22 cellular contexts compared by ENCODE assay signal in genomic region chr1:27713869-27714513, GRCh38. TPM values are rescaled to one million over a fixed set of nuclear protein-coding genes. Genes with fewer than 3 reads are reported as not detected.
DNase-seq lines count a peak whose midpoint lies in the region; ATAC-seq and TF ChIP-seq lines count a peak whose summit lies in the region.
"Had no signal": no experiment of that assay in that cellular context is flagged by ENCODE, and none has a peak within 500 bp of the region (broad histone marks: within the 10 kb centered on the region; RNA-seq: fewer than 3 reads in every experiment).

No MANE protein-coding gene starts in this region.

- H3K27me3 Mint-ChIP-seq in mesothelial cell of epicardium (ENCODE audit: low read depth) (no peaks in the 10 kb centered on the region), progenitor cell of endocrine pancreas (no peaks in the 10 kb centered on the region)

- H2BK120ac ChIP-seq in IMR-90 (ENCODE audit: low read depth, low read length), result no peak overlapping the region

- no peak overlapping the region for H3K4me2 ChIP-seq in IMR-90 (ENCODE audit: low read depth, low read length)

- H2BK15ac ChIP-seq in IMR-90 (ENCODE audit: low read depth, low read length), result no peak overlapping the region

- in situ Hi-C loops in IMR-90 (cut with MboI; ENCODE audit: low sequenced_read_pairs), result loop anchor here (5.0 kb wide), 1 partner anchor 37 kb away; no protein-coding TSS in a partner anchor

- no peak overlapping the region for H3K9ac ChIP-seq in IMR-90 (ENCODE audit: low read depth, low read length)

- no peak overlapping the region for H3K18ac ChIP-seq in IMR-90 (ENCODE audit: low read depth, low read length)

- no peak overlapping the region for H3K4me3 ChIP-seq in IMR-90 (ENCODE audit: insufficient read depth, low read depth, low read length)
- H3K4me3 ChIP-seq: BLaER1 treated with 17β-estradiol and CSF1 and Interleukin-3, amounts not matched to agents 10 nM and 100 nM; HAP-1; SJSA1 had no signal

- no peak overlapping the region for H4K91ac ChIP-seq in IMR-90 (ENCODE audit: insufficient read depth, low read depth, low read length)

- ATAC-seq in IMR-90 (ENCODE audit: low read depth) (no peak), GM18498 (IDR thresholded peaks at IDR 0.05; ENCODE audit: unreplicated experiment) (no peak), HG03196 (IDR thresholded peaks at IDR 0.05; ENCODE audit: unreplicated experiment) (no peak), GM21381 (IDR thresholded peaks at IDR 0.05; ENCODE audit: unreplicated experiment) (no peak)
- ATAC-seq: Right ventricle myocardium inferior had no signal

- peak overlapping the region; percentile 93 for H3K27ac Mint-ChIP-seq in mesothelial cell of epicardium
- peak overlapping the region; percentile 2 for H3K27ac Mint-ChIP-seq in progenitor cell of endocrine pancreas
- H3K27ac Mint-ChIP-seq: CD4-positive, alpha-beta memory T cell had no signal

- H2BK20ac ChIP-seq in IMR-90 (ENCODE audit: low read depth, low read length), result no peak overlapping the region

- H3K9me1 ChIP-seq in IMR-90 (ENCODE audit: insufficient read depth, low read length), result no peaks in the 10 kb centered on the region

- no peaks in the 10 kb centered on the region for H3K36me3 ChIP-seq in IMR-90 (ENCODE audit: control insufficient read depth, insufficient read depth, low read length)
- H3K36me3 ChIP-seq: BLaER1 treated with 17β-estradiol and CSF1 and Interleukin-3, amounts not matched to agents 10 nM and 100 nM; HAP-1; SJSA1 had no signal

- no peak overlapping the region for H2AK5ac ChIP-seq in IMR-90 (ENCODE audit: low read depth, low read length)

- no peak for TF ChIP-seq RAD21 in IMR-90 (IDR thresholded peaks at IDR 0.05; ENCODE audit: low read length)

- no peaks in the 10 kb centered on the region for H3K4me1 ChIP-seq in IMR-90 (ENCODE audit: control insufficient read depth, insufficient read depth, low read length)
- H3K4me1 ChIP-seq: HAP-1, SJSA1 had no signal

- BruUV-seq in IMR-90 (replicated peaks; lab: Mats Ljungman, UMichigan), result no TSS peak

- no peak overlapping the region for H3K27ac ChIP-seq in IMR-90 (ENCODE audit: insufficient read depth, low read length)
- H3K27ac ChIP-seq: BLaER1 treated with 17β-estradiol and CSF1 and Interleukin-3, amounts not matched to agents 10 nM and 100 nM; SJSA1 had no signal

- H3K36me3 Mint-ChIP-seq in mesothelial cell of epicardium (peaks cover 3% of the 10 kb centered on the region), progenitor cell of endocrine pancreas (ENCODE audit: insufficient read depth) (peaks cover 3% of the 10 kb centered on the region)

- H3K4me3 Mint-ChIP-seq in mesothelial cell of epicardium (no peak overlapping the region), progenitor cell of endocrine pancreas (ENCODE audit: low read depth) (no peak overlapping the region)
- H3K4me3 Mint-ChIP-seq: CD4-positive, alpha-beta memory T cell had no signal

- H3K4ac ChIP-seq in IMR-90 (ENCODE audit: low read depth, low read length), result no peak overlapping the region

- DNase-seq in IMR-90, result no peak
- peak; percentile 18 for DNase-seq in RPMI8226
- DNase-seq in mesothelial cell of epicardium (ENCODE audit: low spot score in 2 of 2, unreplicated experiment in 2 of 2), result no peak
- DNase-seq in progenitor cell of endocrine pancreas (ENCODE audit: low spot score, unreplicated experiment), result no peak
- DNase-seq: CD4-positive, alpha-beta memory T cell; DMS53; EL; GF-D8; KG1; MV-4-11; NCI-H2029 treated with DMSO at 0.1 percent for 48 hours; NCI-H226; NCI-H524; NCI-H774; NK-92 treated with Interleukin-12 subunit alpha and Interleukin-12 subunit beta, amount 100 ng/mL, for 24 hours had no signal

- H3K56ac ChIP-seq in IMR-90 (ENCODE audit: extremely low read depth, insufficient read depth, low read length), result no peak overlapping the region

- intact Hi-C loops in IMR-90 (cut with micrococcal nuclease), result no loop called here

- H3K4me1 Mint-ChIP-seq in mesothelial cell of epicardium (peaks cover 19% of the 10 kb centered on the region), progenitor cell of endocrine pancreas (ENCODE audit: low read depth) (peaks cover 21% of the 10 kb centered on the region)
- H3K4me1 Mint-ChIP-seq: CD4-positive, alpha-beta memory T cell had no signal

- WGBS in IMR-90 (ENCODE audit: extremely low coverage in 2 of 2, insufficient read length in 1 of 2), 2 experiments, result no CpG with 5 or more reads among the region's 3 CpGs

- peak overlapping the region; percentile 21 for H2AFZ ChIP-seq in IMR-90 (replicated peaks; ENCODE audit: low read length, poor library complexity)

- no peaks in the 10 kb centered on the region for H3K79me1 ChIP-seq in IMR-90 (ENCODE audit: low read depth in 1 of 2, low read length in 2 of 2)

- H4K8ac ChIP-seq in IMR-90 (ENCODE audit: low read depth in 2 of 2, low read length in 2 of 2), result no peak overlapping the region

- no peak overlapping the region for H2BK5ac ChIP-seq in IMR-90 (ENCODE audit: low read depth, low read length, poor library complexity, severe bottlenecking)

- CTCF ChIA-PET in IMR-90 (lab: Yijun Ruan, JAX), result interaction anchor here (0.5 to 1.8 kb wide), 2 partner anchors 13 to 16 kb away, joined by 3 read pairs; no protein-coding TSS in a partner anchor

- H4K20me1 ChIP-seq in IMR-90 (ENCODE audit: insufficient read depth, low read length), result no peaks in the 10 kb centered on the region
- H4K20me1 ChIP-seq: BLaER1 treated with 17β-estradiol and CSF1 and Interleukin-3, amounts not matched to agents 10 nM and 100 nM had no signal

- peaks cover 9% of the 10 kb centered on the region for H3K9me3 ChIP-seq in IMR-90 (ENCODE audit: control insufficient read depth, insufficient read depth, low read length)

- H4K5ac ChIP-seq in IMR-90 (ENCODE audit: low read depth, low read length), result no peak overlapping the region

- H3K14ac ChIP-seq in IMR-90 (replicated peaks; ENCODE audit: low read depth, low read length), result no peak overlapping the region

- H3K27me3 ChIP-seq in IMR-90 (ENCODE audit: control insufficient read depth, insufficient read depth, low read length), result peaks cover 13% of the 10 kb centered on the region
- H3K27me3 ChIP-seq: BLaER1 treated with 17β-estradiol and CSF1 and Interleukin-3, amounts not matched to agents 10 nM and 100 nM had no signal

- POLR2A ChIA-PET in IMR-90 (lab: Charles Lee; ENCODE audit: unreplicated experiment), result no interaction called here

- no peak overlapping the region for H2AK9ac ChIP-seq in IMR-90 (replicated peaks; ENCODE audit: low read depth, low read length, poor library complexity)

- no peak overlapping the region for H3K23ac ChIP-seq in IMR-90 (ENCODE audit: low read depth, low read length)

- dilution Hi-C loops in IMR-90 (cut with HindIII; ENCODE audit: low sequenced_read_pairs, unreplicated experiment), result no loop called here

- TF ChIP-seq CTCF in IMR-90 (conservative IDR thresholded peaks at IDR 0.05; ENCODE audit: low read depth, low read length) (no peak), mesothelial cell of epicardium (IDR thresholded peaks at IDR 0.05; ENCODE audit: unreplicated experiment) (no peak), progenitor cell of endocrine pancreas (IDR thresholded peaks at IDR 0.05; ENCODE audit: unreplicated experiment) (no peak)

- TF ChIP-seq POLR2A in IMR-90 (IDR thresholded peaks at IDR 0.05; ENCODE audit: low read depth, low read length), result no peak

- H3K9me3 Mint-ChIP-seq in mesothelial cell of epicardium, result peaks cover 6% of the 10 kb centered on the region
- peaks cover 13% of the 10 kb centered on the region for H3K9me3 Mint-ChIP-seq in progenitor cell of endocrine pancreas (ENCODE audit: low read depth)

TF ChIP-seq in IMR-90, 13 proteins besides CTCF, POLR2A, EP300 and RAD21:
- TF ChIP-seq SMC3 (IDR thresholded peaks at IDR 0.05; ENCODE audit: low read depth, low read length), result no peak
- no peak for TF ChIP-seq MXI1 (IDR thresholded peaks at IDR 0.05; ENCODE audit: borderline replicate concordance, low read depth, low read length)
- no peak for TF ChIP-seq MAZ (IDR thresholded peaks at IDR 0.05; ENCODE audit: borderline replicate concordance, low read depth, low read length)
- TF ChIP-seq CEBPB (IDR thresholded peaks at IDR 0.05; ENCODE audit: low read depth, low read length), result no peak
- TF ChIP-seq USF2 (IDR thresholded peaks at IDR 0.05; ENCODE audit: low read depth, low read length), result no peak
- TF ChIP-seq RCOR1 (IDR thresholded peaks at IDR 0.05; ENCODE audit: insufficient replicate concordance, low read length), result no peak
- no peak for TF ChIP-seq FOS (IDR thresholded peaks at IDR 0.05; ENCODE audit: low read depth, low read length)
- no peak for TF ChIP-seq CHD1 (IDR thresholded peaks at IDR 0.05; ENCODE audit: low read depth, low read length)
- no peak for TF ChIP-seq BHLHE40 (IDR thresholded peaks at IDR 0.05; ENCODE audit: low read depth, low read length)
- TF ChIP-seq MAFK (IDR thresholded peaks at IDR 0.05; ENCODE audit: low read depth, low read length), result no peak
- no peak for TF ChIP-seq RFX5 (IDR thresholded peaks at IDR 0.05; ENCODE audit: low read depth, low read length)
TF ChIP-seq in IMR-90: peak in this region for 0.

RNA-seq across cellular contexts. Expression of gene FAM76A, which starts 11.8 kb away (rescaled TPM):
- total RNA-seq in IMR-90 (2012; rRNA removed) (8.6 and 10.0 TPM in 2 replicates), mesothelial cell of epicardium (12.0 to 12.4 TPM (median 12.4 TPM) in 3 replicates), progenitor cell of endocrine pancreas (14.7 and 15.2 TPM in 2 replicates)
- polyA plus RNA-seq in IMR-90 (2012; rRNA removed), result 2.3 and 2.6 TPM in 2 replicates
- 0.63 and 1.5 TPM in 2 replicates for polyA plus RNA-seq in IMR-90 (2012; cell fraction: cytosol; rRNA removed)
- polyA plus RNA-seq in IMR-90 (2012; cell fraction: nucleus; rRNA removed; ENCODE audit: low replicate concordance), result 1.5 and 4.8 TPM in 2 replicates

RNA-seq across cellular contexts. Expression of gene IFI6, which starts 42.0 kb away (rescaled TPM):
- total RNA-seq in IMR-90 (2012; rRNA removed) (6.7 and 7.3 TPM in 2 replicates), mesothelial cell of epicardium (419 to 500 TPM (median 425 TPM) in 3 replicates), progenitor cell of endocrine pancreas (4.4 and 5.7 TPM in 2 replicates)
- 16.8 and 17.2 TPM in 2 replicates for polyA plus RNA-seq in IMR-90 (2012; rRNA removed)
- 31.2 and 35.3 TPM in 2 replicates for polyA plus RNA-seq in IMR-90 (2012; cell fraction: cytosol; rRNA removed)
- 5.7 and 7.7 TPM in 2 replicates for polyA plus RNA-seq in IMR-90 (2012; cell fraction: nucleus; rRNA removed; ENCODE audit: low replicate concordance)

RNA-seq across cellular contexts. Expression of gene STX12, which starts 59.0 kb away (rescaled TPM):
- total RNA-seq in IMR-90 (2012; rRNA removed) (54.8 and 68.3 TPM in 2 replicates), mesothelial cell of epicardium (25.0 to 26.8 TPM (median 26.1 TPM) in 3 replicates), progenitor cell of endocrine pancreas (24.3 and 26.1 TPM in 2 replicates)
- polyA plus RNA-seq in IMR-90 (2012; rRNA removed), result 22.5 and 28.6 TPM in 2 replicates
- 17.3 and 22.0 TPM in 2 replicates for polyA plus RNA-seq in IMR-90 (2012; cell fraction: cytosol; rRNA removed)
- 23.2 and 62.6 TPM in 2 replicates for polyA plus RNA-seq in IMR-90 (2012; cell fraction: nucleus; rRNA removed; ENCODE audit: low replicate concordance)

Comparison
In these comparisons a context has a peak if more than half of its experiments do, and no peak if none do; other contexts are left out.
1. RNA of gene IFI6, which starts 42.0 kb away (total RNA-seq): 419 to 500 TPM in mesothelial cell of epicardium; 6.7 to 7.3 TPM in IMR-90 and 4.4 to 5.7 TPM in progenitor cell of endocrine pancreas; every median in the first group is over 10 times any median in the second.